In the genomic region with DNA sequence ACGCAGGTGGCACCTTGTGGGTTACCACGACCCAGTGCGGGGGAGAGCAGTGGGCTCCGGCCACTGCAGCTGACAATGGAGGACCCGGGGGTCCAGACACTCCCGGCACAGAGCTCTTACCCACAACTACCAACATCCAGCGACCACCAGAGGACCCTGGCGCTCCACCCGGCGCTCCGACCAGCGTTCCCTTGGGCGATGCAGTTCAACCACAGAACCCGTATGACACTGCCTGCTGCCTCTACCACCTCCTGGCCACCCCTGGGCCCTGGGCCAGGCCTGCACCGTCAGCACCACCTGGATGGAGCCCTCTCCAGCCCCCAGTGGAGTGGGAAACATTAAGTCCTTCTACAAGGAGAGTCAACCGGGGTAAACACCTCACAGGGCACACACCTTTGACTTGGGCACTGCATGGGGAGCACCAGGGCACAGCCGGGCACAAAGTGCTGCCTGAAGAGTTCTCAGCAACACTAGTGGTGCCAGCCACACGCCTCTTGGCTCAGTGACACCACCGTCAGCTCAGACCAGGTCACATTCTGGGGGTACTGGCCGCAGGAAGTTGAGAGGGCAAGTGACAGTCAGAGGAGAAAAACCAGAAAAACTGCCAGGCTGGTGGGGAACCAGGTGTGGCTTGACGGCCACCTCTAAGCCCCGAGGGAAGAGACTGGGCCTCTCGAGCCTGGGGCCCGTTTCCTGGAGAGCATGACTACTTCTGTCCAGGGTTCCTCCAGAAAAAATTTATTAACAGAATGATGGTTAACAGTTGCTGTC, we compare ENCODE assay signal across 8 cellular contexts. TPM values are rescaled to one million over a fixed set of nuclear protein-coding genes. Genes with fewer than 3 reads are reported as not detected.
DNase-seq lines count a peak whose midpoint lies in the region; ATAC-seq, FAIRE-seq and TF ChIP-seq lines count a peak whose summit lies in the region.

No MANE protein-coding gene starts in this region.

- H3K9me3 Mint-ChIP-seq in activated CD8-positive, alpha-beta T cell treated with anti-CD3 and anti-CD28 coated beads for 36 hours: no peaks in the 10 kb centered on the region

- DNase-seq in DMS 273 (lab: John Stamatoyannopoulos, UW; ENCODE audit: unreplicated experiment) (peak; percentile 18), DMS 273 treated with DMSO at 0.1 percent for 48 hours (lab: John Stamatoyannopoulos, UW) (no peak), left ventricle myocardium superior (peak; percentile 50), small intestine (no peak), Kasumi-1 (lab: John Stamatoyannopoulos, UW) (no peak), HK-2 (ENCODE audit: unreplicated experiment) (no peak)
- DNase-seq in activated CD8-positive, alpha-beta T cell treated with anti-CD3 and anti-CD28 coated beads for 36 hours: peak; percentile 48

- intact Hi-C loops in activated CD8-positive, alpha-beta T cell treated with anti-CD3 and anti-CD28 coated beads for 36 hours (cut with micrococcal nuclease): loop anchor here (5.0 kb wide), 1 partner anchor 44 kb away; no protein-coding TSS in a partner anchor
- intact Hi-C loops in left ventricle myocardium superior (cut with micrococcal nuclease): no loop called here

- H3K27ac ChIP-seq in small intestine (ENCODE audit: low read depth in 1 of 2, low read length in 1 of 2): peak overlapping the region; percentile 6 to 96

- peak overlapping the region; percentile 90 for H3K4me3 Mint-ChIP-seq in activated CD8-positive, alpha-beta T cell treated with anti-CD3 and anti-CD28 coated beads for 36 hours

- no peaks in the 10 kb centered on the region for H3K36me3 ChIP-seq in small intestine (ENCODE audit: control insufficient read depth in 2 of 2, insufficient read depth in 2 of 2, low read length in 2 of 2)

- CTCF ChIA-PET in activated CD8-positive, alpha-beta T cell treated with anti-CD3 and anti-CD28 coated beads for 36 hours (lab: Charles Lee): interaction anchor here (1.0 to 2.6 kb wide), 2 partner anchors 22 to 115 kb away, joined by 3 to 12 read pairs; no protein-coding TSS in a partner anchor

- H3K27me3 ChIP-seq in small intestine (ENCODE audit: control insufficient read depth in 2 of 2, insufficient read depth in 2 of 2, low read length in 2 of 2): no peaks in the 10 kb centered on the region

- H3K4me1 ChIP-seq in small intestine (ENCODE audit: control insufficient read depth in 2 of 2, insufficient read depth in 1 of 2, low read depth in 1 of 2, low read length in 1 of 2): peaks cover 20 to 28% of the 10 kb centered on the region in 2 donors

- no peak for FAIRE-seq in small intestine (lab: Jason Lieb, UNC)

- no peaks in the 10 kb centered on the region for H3K27me3 Mint-ChIP-seq in activated CD8-positive, alpha-beta T cell treated with anti-CD3 and anti-CD28 coated beads for 36 hours

- POLR2A ChIA-PET in activated CD8-positive, alpha-beta T cell treated with anti-CD3 and anti-CD28 coated beads for 36 hours (lab: Charles Lee): interaction anchor here (0.8 to 6.2 kb wide), 10 partner anchors 11 to 79 kb away, joined by 3 to 47 read pairs (median 4); partner anchors contain the start of gene MAEA

- H3K27ac Mint-ChIP-seq in activated CD8-positive, alpha-beta T cell treated with anti-CD3 and anti-CD28 coated beads for 36 hours: peak overlapping the region; percentile 93

- peak overlapping the region in 1 of 2 donors; percentile 78 for H3K4me3 ChIP-seq in small intestine (ENCODE audit: low read depth in 1 of 2, low read length in 2 of 2)

- no peak for ATAC-seq in activated CD8-positive, alpha-beta T cell treated with anti-CD3 and anti-CD28 coated beads for 36 hours
- ATAC-seq in left ventricle myocardium superior (no peak), HG02610 (IDR thresholded peaks at IDR 0.05; ENCODE audit: unreplicated experiment) (no peak)

- H3K4me1 Mint-ChIP-seq in activated CD8-positive, alpha-beta T cell treated with anti-CD3 and anti-CD28 coated beads for 36 hours (ENCODE audit: low read depth): peaks cover 58% of the 10 kb centered on the region

- WGBS in small intestine, 3 donors: 55 to 57% (median 56%) methylated on average over 24 of the region's 24 CpGs

- peaks cover 21% of the 10 kb centered on the region for H3K36me3 Mint-ChIP-seq in activated CD8-positive, alpha-beta T cell treated with anti-CD3 and anti-CD28 coated beads for 36 hours (ENCODE audit: low read depth)

- no peaks in the 10 kb centered on the region for H3K9me3 ChIP-seq in small intestine (ENCODE audit: control insufficient read depth, low read depth)

- TF ChIP-seq CTCF in activated CD8-positive, alpha-beta T cell treated with anti-CD3 and anti-CD28 coated beads for 36 hours (IDR thresholded peaks at IDR 0.05): no peak

RNA-seq across cellular contexts. Expression of gene CTBP1, which starts 2.6 kb away (rescaled TPM):
- 100 to 1,000 TPM; 136 TPM for total RNA-seq in activated CD8-positive, alpha-beta T cell treated with anti-CD3 and anti-CD28 coated beads for 36 hours
- total RNA-seq in left ventricle myocardium superior: 133 TPM
- polyA plus RNA-seq in small intestine: 100 to 1,000 TPM in 2 of 3 donors, 10 to 100 TPM in 1; 88.6 to 144 (median 128) TPM

RNA-seq across cellular contexts. Expression of gene MAEA, which starts 43.4 kb away (rescaled TPM):
- 10 to 100 TPM; 32.3 to 37.0 TPM for total RNA-seq in activated CD8-positive, alpha-beta T cell treated with anti-CD3 and anti-CD28 coated beads for 36 hours
- 49.6 TPM for total RNA-seq in left ventricle myocardium superior
- polyA plus RNA-seq in small intestine: 10 to 100 TPM; 62.1 to 97.1 (median 69.4) TPM

Comparison
In these comparisons a context has a peak if more than half of its experiments do, and no peak if none do; other contexts are left out.
1. DNase-seq: peak in DMS 273 (single experiment), activated CD8-positive, alpha-beta T cell treated with anti-CD3 and anti-CD28 coated beads for 36 hours (single experiment) and left ventricle myocardium superior (single experiment); none in DMS 273 treated with DMSO at 0.1 percent for 48 hours (single experiment), small intestine (single experiment), Kasumi-1 (0 of 2) and HK-2 (single experiment).